In genomic region chr9:120579750-120580590, GRCh38 we compare ENCODE assay signal across 8 cellular contexts. TPM values are rescaled to one million over a fixed set of nuclear protein-coding genes. Genes with fewer than 3 reads are reported as not detected.
DNase-seq lines count a peak whose midpoint lies in the region; ATAC-seq and TF ChIP-seq lines count a peak whose summit lies in the region.

TSS of gene CDK5RAP2 (minus strand) at chr9:120580167. CDS start at chr9:120579978, 189 bp downstream.

- TF ChIP-seq CTCF in GM12875 (IDR thresholded peaks at IDR 0.05; ENCODE audit: borderline replicate concordance, insufficient read depth, low read depth, low read length) (no peak), cardiac muscle cell (IDR thresholded peaks at IDR 0.05; ENCODE audit: low read depth, low read length) (no peak), parathyroid adenoma (IDR thresholded peaks at IDR 0.05) (no peak), tibial nerve (IDR thresholded peaks at IDR 0.05) (peak in 1 of 5 experiments; percentile 22)

- H3K4me1 ChIP-seq in adipocyte (ENCODE audit: control insufficient read depth, insufficient read depth, low read length) (peaks cover 17% of the 10 kb centered on the region), cardiac muscle cell (ENCODE audit: low read depth) (no peaks in the 10 kb centered on the region), parathyroid adenoma (no peaks in the 10 kb centered on the region), tibial nerve (peaks cover 0 to 42% (median 15%) of the 10 kb centered on the region in 4 donors)

- H3K9me3 ChIP-seq in adipocyte (ENCODE audit: control insufficient read depth, low read length) (no peaks in the 10 kb centered on the region), cardiac muscle cell (ENCODE audit: low read depth) (no peaks in the 10 kb centered on the region), parathyroid adenoma (ENCODE audit: control insufficient read depth, low read length) (no peaks in the 10 kb centered on the region), tibial nerve (no peaks in the 10 kb centered on the region)

- H2AFZ ChIP-seq in parathyroid adenoma = peak within 1 kb of the TSS; percentile 95

- peak; percentile 67 to 88 for TF ChIP-seq EP300 in tibial nerve (IDR thresholded peaks at IDR 0.05)

- peak within 1 kb of the TSS; percentile 91 for H3K9ac ChIP-seq in adipocyte (ENCODE audit: low read length)
- no peak within 1 kb of the TSS for H3K9ac ChIP-seq in parathyroid adenoma

- WGBS in tibial nerve, 2 donors = 4 to 5% methylated on average over 40 to 53 of the region's 53 CpGs

- H3K79me2 ChIP-seq in parathyroid adenoma = peaks cover 9% of the 10 kb centered on the region

- DNase-seq in NCI-H1436 (lab: John Stamatoyannopoulos, UW) = peak; percentile 97
- peak; percentile 90 for DNase-seq in T follicular helper cell (ENCODE audit: low read depth)
- DNase-seq in adipocyte (ENCODE audit: low read depth) = peak; percentile 99
- peak; percentile 97 to 99 for DNase-seq in cardiac muscle cell (ENCODE audit: low read depth in 1 of 2, low spot score in 1 of 2)
- DNase-seq in tibial nerve (ENCODE audit: low spot score in 2 of 2) = peak; percentile 86 to 87

- H3K4me2 ChIP-seq in parathyroid adenoma (ENCODE audit: low read length) = peak within 1 kb of the TSS; percentile 81

- peak within 1 kb of the TSS; percentile 75 for H3K27ac ChIP-seq in cardiac muscle cell
- H3K27ac ChIP-seq in parathyroid adenoma = no peak within 1 kb of the TSS
- H3K27ac ChIP-seq in tibial nerve = peak within 1 kb of the TSS; percentile 37 to 86 (median 80)

- H3K36me3 ChIP-seq in adipocyte (ENCODE audit: control insufficient read depth, insufficient read depth, low read length, severe bottlenecking) (no peaks in the 10 kb centered on the region), cardiac muscle cell (no peaks in the 10 kb centered on the region), parathyroid adenoma (ENCODE audit: control insufficient read depth, insufficient read depth, low read length) (no peaks in the 10 kb centered on the region), tibial nerve (peaks cover 0 to 14% (median 0%) of the 10 kb centered on the region in 3 donors)

- peak; percentile 94 for ATAC-seq in HG02798 (IDR thresholded peaks at IDR 0.05; ENCODE audit: poor library complexity, unreplicated experiment)

- TF ChIP-seq POLR2A in tibial nerve (IDR thresholded peaks at IDR 0.05) = peak in 1 of 2 donors; percentile 10

- H3K27me3 ChIP-seq in adipocyte (replicated peaks; ENCODE audit: control insufficient read depth, insufficient read depth, low read length) = no peaks in the 10 kb centered on the region
- H3K27me3 ChIP-seq in cardiac muscle cell = no peaks in the 10 kb centered on the region
- no peaks in the 10 kb centered on the region for H3K27me3 ChIP-seq in parathyroid adenoma (ENCODE audit: control insufficient read depth, insufficient read depth, low read length)
- no peaks in the 10 kb centered on the region for H3K27me3 ChIP-seq in tibial nerve

- H3K4me3 ChIP-seq in GM12875 (ENCODE audit: low read depth, low read length) (peak within 1 kb of the TSS; percentile 77), adipocyte (ENCODE audit: low read length) (peak within 1 kb of the TSS; percentile 91), cardiac muscle cell (peak within 1 kb of the TSS; percentile 81), parathyroid adenoma (ENCODE audit: low read depth, low read length) (peak within 1 kb of the TSS; percentile 73), tibial nerve (peak within 1 kb of the TSS; percentile 86 to 97 (median 92))

RNA-seq across cellular contexts. Expression of gene CDK5RAP2, which starts in this region (rescaled TPM):
- total RNA-seq in cardiac muscle cell (35.6 and 60.4 TPM in 2 replicates), tibial nerve (100 to 1,000 TPM in 1 of 4 donors, 10 to 100 TPM in 3; 48.1 to 127 (median 76.7) TPM)
- polyA plus RNA-seq in cardiac muscle cell = 33.5 and 52.7 TPM in 2 replicates
